ENCODE assay signal across 9 cellular contexts in genomic region chr14:22558221-22558913, GRCh38. TPM values are rescaled to one million over a fixed set of nuclear protein-coding genes. Genes with fewer than 3 reads are reported as not detected.
DNase-seq lines count a peak whose midpoint lies in the region; ATAC-seq and TF ChIP-seq lines count a peak whose summit lies in the region.
"Had no signal": no experiment of that assay in that cellular context is flagged by ENCODE, and none has a peak within 500 bp of the region (broad histone marks: within the 10 kb centered on the region; RNA-seq: fewer than 3 reads in every experiment).

No MANE protein-coding gene starts in this region.

- H3K4me2 ChIP-seq in neural progenitor cell = no peak overlapping the region

- no peak overlapping the region for H3K9ac ChIP-seq in neural progenitor cell

- H3K4me3 ChIP-seq in CD4-positive, alpha-beta memory T cell (ENCODE audit: low read length in 2 of 2) = peak overlapping the region; percentile 30 to 80
- no peak overlapping the region for H3K4me3 ChIP-seq in neural progenitor cell

- H3K79me2 ChIP-seq in neural progenitor cell (ENCODE audit: low read depth) = no peaks in the 10 kb centered on the region

- peak overlapping the region; percentile 98 to 100 (median 100) for H3K27ac Mint-ChIP-seq in CD4-positive, alpha-beta memory T cell
- H3K27ac Mint-ChIP-seq in central memory CD8-positive, alpha-beta T cell (ENCODE audit: low read depth) = peak overlapping the region; percentile 100
- H3K27ac Mint-ChIP-seq in neural progenitor cell = no peak overlapping the region

- H3K4me3 Mint-ChIP-seq in CD4-positive, alpha-beta memory T cell = peak overlapping the region; percentile 26 to 96 (median 86)
- H3K4me3 Mint-ChIP-seq in central memory CD8-positive, alpha-beta T cell = peak overlapping the region; percentile 84
- no peak overlapping the region for H3K4me3 Mint-ChIP-seq in neural progenitor cell

- peaks cover 69 to 97% (median 83%) of the 10 kb centered on the region in 4 donors for H3K4me1 Mint-ChIP-seq in CD4-positive, alpha-beta memory T cell
- H3K4me1 Mint-ChIP-seq in central memory CD8-positive, alpha-beta T cell = peaks cover 92% of the 10 kb centered on the region
- peaks cover 54% of the 10 kb centered on the region for H3K4me1 Mint-ChIP-seq in neural progenitor cell

- intact Hi-C loops in CD4-positive, alpha-beta memory T cell (cut with micrococcal nuclease) = loop anchor here (2.0 to 5.0 kb wide), 5 partner anchors 36 to 846 kb away; no protein-coding TSS in a partner anchor

- peak overlapping the region; percentile 97 for H3K27ac ChIP-seq in CD4-positive, alpha-beta memory T cell (ENCODE audit: low read depth, low read length)
- no peak overlapping the region for H3K27ac ChIP-seq in neural progenitor cell

- peaks cover 0 to 8% (median 1%) of the 10 kb centered on the region in 8 donors for H3K9me3 Mint-ChIP-seq in CD4-positive, alpha-beta memory T cell
- H3K9me3 Mint-ChIP-seq in central memory CD8-positive, alpha-beta T cell = no peaks in the 10 kb centered on the region
- no peaks in the 10 kb centered on the region for H3K9me3 Mint-ChIP-seq in neural progenitor cell

- no peak for ATAC-seq in central memory CD8-positive, alpha-beta T cell (replicated peaks; ENCODE audit: extremely low read depth, poor library complexity, severe bottlenecking)
- ATAC-seq in GM18858 (IDR thresholded peaks at IDR 0.05; ENCODE audit: unreplicated experiment) = no peak
- no peak for ATAC-seq in HG03354 (IDR thresholded peaks at IDR 0.05; ENCODE audit: poor library complexity, severe bottlenecking, unreplicated experiment)
- ATAC-seq in HG03280 (IDR thresholded peaks at IDR 0.05; ENCODE audit: unreplicated experiment) = no peak
- ATAC-seq in HG02852 (IDR thresholded peaks at IDR 0.05; ENCODE audit: unreplicated experiment) = no peak

- peaks cover 2 to 4% of the 10 kb centered on the region in 2 donors for H3K27me3 Mint-ChIP-seq in CD4-positive, alpha-beta memory T cell
- H3K27me3 Mint-ChIP-seq in central memory CD8-positive, alpha-beta T cell = peaks cover 9% of the 10 kb centered on the region
- H3K27me3 Mint-ChIP-seq in neural progenitor cell (ENCODE audit: insufficient read depth, low read depth) = peaks cover 4% of the 10 kb centered on the region

- no peak overlapping the region for H2AFZ ChIP-seq in neural progenitor cell (replicated peaks)

- peak; percentile 44 for TF ChIP-seq CTCF in neural progenitor cell (IDR thresholded peaks at IDR 0.05)

- POLR2A ChIA-PET in CD4-positive, alpha-beta memory T cell (lab: Charles Lee; ENCODE audit: partially characterized antibody) = interaction anchor here (0.7 to 19.8 kb wide), 25 partner anchors 5 to 847 kb away, joined by 3 to 1226 read pairs (median 4); partner anchors contain the start of genes DAD1 and OXA1L

- H3K36me3 ChIP-seq in CD4-positive, alpha-beta memory T cell (ENCODE audit: insufficient read depth, low read length) = no peaks in the 10 kb centered on the region
- no peaks in the 10 kb centered on the region for H3K36me3 ChIP-seq in neural progenitor cell

- peak in 4 of 5 donors; percentile 54 to 72 (median 64) for DNase-seq in CD4-positive, alpha-beta memory T cell
- peak in 3 of 5 donors; percentile 41 to 79 (median 45) for DNase-seq in T-helper 1 cell
- no peak for DNase-seq in central memory CD8-positive, alpha-beta T cell (ENCODE audit: low spot score in 2 of 2)
- peak; percentile 35 for DNase-seq in neural progenitor cell (ENCODE audit: low spot score)
- DNase-seq: occipital lobe had no signal

- CTCF ChIA-PET in CD4-positive, alpha-beta memory T cell (lab: Charles Lee; ENCODE audit: partially characterized antibody) = interaction anchor here (0.6 to 5.7 kb wide), 18 partner anchors 8 to 718 kb away, joined by 3 to 303 read pairs (median 4); partner anchors contain the start of genes ABHD4, DAD1 and OR6J1

- no peaks in the 10 kb centered on the region for H3K9me3 ChIP-seq in CD4-positive, alpha-beta memory T cell (ENCODE audit: control insufficient read depth in 1 of 2, low read length in 2 of 2)
- H3K9me3 ChIP-seq in neural progenitor cell (ENCODE audit: low read depth) = no peaks in the 10 kb centered on the region

- no peaks in the 10 kb centered on the region for H3F3A ChIP-seq in neural progenitor cell (ENCODE audit: low read depth)

- H3K4me1 ChIP-seq in CD4-positive, alpha-beta memory T cell (ENCODE audit: insufficient read depth, low read length) = peaks cover 97% of the 10 kb centered on the region
- peaks cover 14% of the 10 kb centered on the region for H3K4me1 ChIP-seq in neural progenitor cell

- no peaks in the 10 kb centered on the region for H4K20me1 ChIP-seq in neural progenitor cell (ENCODE audit: low read depth)

- peaks cover 0 to 23% of the 10 kb centered on the region in 2 donors for H3K36me3 Mint-ChIP-seq in CD4-positive, alpha-beta memory T cell
- H3K36me3 Mint-ChIP-seq in central memory CD8-positive, alpha-beta T cell (ENCODE audit: insufficient read depth) = peaks cover 54% of the 10 kb centered on the region
- H3K36me3 Mint-ChIP-seq in neural progenitor cell = no peaks in the 10 kb centered on the region

- H3K27me3 ChIP-seq in CD4-positive, alpha-beta memory T cell (ENCODE audit: insufficient read depth, low read length) = no peaks in the 10 kb centered on the region
- no peaks in the 10 kb centered on the region for H3K27me3 ChIP-seq in neural progenitor cell

RNA-seq across cellular contexts. Expression of gene DAD1, which starts 30.7 kb away (rescaled TPM):
- total RNA-seq in CD4-positive, alpha-beta memory T cell = 100 to 1,000 TPM; 110 to 124 TPM
- polyA plus RNA-seq in CD4-positive, alpha-beta memory T cell = 100 to 1,000 TPM; 602 to 735 TPM
- 166 and 185 TPM in 2 replicates for total RNA-seq in neural progenitor cell (ENCODE audit: low replicate concordance)

RNA-seq across cellular contexts. Expression of gene ABHD4, which starts 39.7 kb away (rescaled TPM):
- 10 to 100 TPM; 18.8 to 22.4 TPM for total RNA-seq in CD4-positive, alpha-beta memory T cell
- 10 to 100 TPM in 1 of 2 donors, 1 to 10 TPM in 1; 6.2 to 12.9 TPM for polyA plus RNA-seq in CD4-positive, alpha-beta memory T cell
- 9.3 and 13.3 TPM in 2 replicates for total RNA-seq in neural progenitor cell (ENCODE audit: low replicate concordance)

Comparison
In these comparisons a context has a peak if more than half of its experiments do, and no peak if none do; other contexts are left out.
1. DNase-seq: peak in CD4-positive, alpha-beta memory T cell (4 of 5), T-helper 1 cell (3 of 5) and neural progenitor cell (single experiment); none in central memory CD8-positive, alpha-beta T cell (0 of 2).